ENCODE assay signal across 19 cellular contexts in genomic region chr19:56221442-56221841, GRCh38. TPM values are rescaled to one million over a fixed set of nuclear protein-coding genes. Genes with fewer than 3 reads are reported as not detected.
A peak's percentile ranks its signal among the peaks of the same experiment; 100 is the strongest.
DNase-seq lines count a peak whose midpoint lies in the region; ATAC-seq and TF ChIP-seq lines count a peak whose summit lies in the region.
"Not testable (repeated sequence)": the region's sequence is repeated elsewhere in the genome, so short reads cannot be mapped to it uniquely, and the experiment has no call there.
"Had no signal": no experiment of that assay in that cellular context is flagged by ENCODE, and none has a peak within 500 bp of the region (broad histone marks: within the 10 kb centered on the region; RNA-seq: fewer than 3 reads in every experiment).

No MANE protein-coding gene starts in this region.

- not testable (repeated sequence) for H3K4me1 ChIP-seq in OCI-LY1 (ENCODE audit: insufficient read depth, low read length, severe bottlenecking); upper lobe of right lung

- not testable (repeated sequence) for H3K4me3 Mint-ChIP-seq in Calu3 (ENCODE audit: low read depth, unreplicated experiment); HFFc6; WTC11; mesothelial cell of epicardium

- intact Hi-C loops in Calu3 (cut with micrococcal nuclease; ENCODE audit: unreplicated experiment); upper lobe of right lung (cut with DNase I): not testable (repeated sequence)

- BruUV-seq in Calu3 (replicated peaks; lab: Mats Ljungman, UMichigan): not testable (repeated sequence)

- H3K79me2 ChIP-seq in OCI-LY1 (ENCODE audit: insufficient read depth, low read length): not testable (repeated sequence)

- H3K36me3 ChIP-seq in OCI-LY1 (ENCODE audit: insufficient read depth, low read length); upper lobe of right lung: not testable (repeated sequence)

- not testable (repeated sequence) for TF ChIP-seq POLR2A in erythroblast (IDR thresholded peaks at IDR 0.05; ENCODE audit: low read length)

- not testable (repeated sequence) for H3K9me3 Mint-ChIP-seq in Calu3 (ENCODE audit: low read depth, unreplicated experiment); WTC11; mesothelial cell of epicardium
- peaks cover 31% of the 10 kb centered on the region for H3K9me3 Mint-ChIP-seq in HFFc6

- POLR2A ChIA-PET in WTC11 (lab: Charles Lee): not testable (repeated sequence)

- TF ChIP-seq CTCF in Calu3 (IDR thresholded peaks at IDR 0.05; ENCODE audit: unreplicated experiment) (peak; percentile 52), HFFc6 (IDR thresholded peaks at IDR 0.05) (peak; percentile 32; the same call in 1 of the 2 replicates), OCI-LY1 (IDR thresholded peaks at IDR 0.05; ENCODE audit: low read length) (peak; percentile 33; the same call in 1 of the 2 replicates), WTC11 (IDR thresholded peaks at IDR 0.05) (peak; percentile 31; the same call in 1 of the 2 replicates), mesothelial cell of epicardium (IDR thresholded peaks at IDR 0.05; ENCODE audit: unreplicated experiment) (peak; percentile 23), upper lobe of right lung (IDR thresholded peaks at IDR 0.05) (peak; percentile 29)

- not testable (repeated sequence) for H3K9ac ChIP-seq in OCI-LY1 (ENCODE audit: low read length)

- ATAC-seq in WTC11 (peak; percentile 23), upper lobe of right lung (peak; percentile 28)

- not testable (repeated sequence) for H3K9me3 ChIP-seq in OCI-LY1 (ENCODE audit: low read length); upper lobe of right lung

- CTCF ChIA-PET in Calu3 (lab: Charles Lee): not testable (repeated sequence)
- CTCF ChIA-PET in WTC11 (lab: Charles Lee): interaction anchor here (1.0 to 1.8 kb wide), 8 partner anchors 34 to 155 kb away, joined by 3 to 9 read pairs (median 4); partner anchors contain the start of gene GALP

- H3K4me1 Mint-ChIP-seq in Calu3 (ENCODE audit: low read depth, unreplicated experiment); HFFc6 (ENCODE audit: low read depth); mesothelial cell of epicardium: not testable (repeated sequence)
- peaks cover 11% of the 10 kb centered on the region for H3K4me1 Mint-ChIP-seq in WTC11

- DNase-seq in Calu3 (peak; percentile 23), erythroblast (lab: John Stamatoyannopoulos, UW) (peak; percentile 30 to 38), iPS DF 4.7 (ENCODE audit: extremely low read depth, low spot score) (peak; percentile 11)
- not testable (repeated sequence) for DNase-seq in HFFc6; WTC11 (ENCODE audit: low spot score); mesothelial cell of epicardium (ENCODE audit: low spot score in 2 of 2, unreplicated experiment in 2 of 2); upper lobe of right lung

- H4K20me1 ChIP-seq in OCI-LY1 (ENCODE audit: insufficient read depth, low read length): not testable (repeated sequence)

- not testable (repeated sequence) for H3K4me3 ChIP-seq in OCI-LY1 (ENCODE audit: low read depth, low read length, poor library complexity, severe bottlenecking); upper lobe of right lung

- not testable (repeated sequence) for H2AFZ ChIP-seq in OCI-LY1 (ENCODE audit: low read length)

- H3K36me3 Mint-ChIP-seq in Calu3 (ENCODE audit: insufficient read depth, unreplicated experiment); WTC11: not testable (repeated sequence)
- peaks cover 23% of the 10 kb centered on the region for H3K36me3 Mint-ChIP-seq in HFFc6 (ENCODE audit: low read depth)
- H3K36me3 Mint-ChIP-seq in mesothelial cell of epicardium: peaks cover 23% of the 10 kb centered on the region

- H3K9me2 ChIP-seq in OCI-LY1 (ENCODE audit: low read depth, low read length): not testable (repeated sequence)

- H3K27me3 Mint-ChIP-seq in Calu3 (ENCODE audit: unreplicated experiment): peaks cover 14% of the 10 kb centered on the region
- not testable (repeated sequence) for H3K27me3 Mint-ChIP-seq in HFFc6 (ENCODE audit: insufficient read depth); mesothelial cell of epicardium (ENCODE audit: low read depth)
- H3K27me3 Mint-ChIP-seq in WTC11 (ENCODE audit: low read depth): peaks cover 11% of the 10 kb centered on the region

- not testable (repeated sequence) for H3K4me2 ChIP-seq in OCI-LY1 (ENCODE audit: low read length)

- H3F3A ChIP-seq in OCI-LY1 (ENCODE audit: insufficient read depth, low read length): not testable (repeated sequence)

- not testable (repeated sequence) for H3K27ac Mint-ChIP-seq in Calu3 (ENCODE audit: unreplicated experiment); HFFc6; WTC11; mesothelial cell of epicardium

- H3K27ac ChIP-seq in OCI-LY1 (ENCODE audit: low read depth, low read length, poor library complexity, severe bottlenecking); upper lobe of right lung: not testable (repeated sequence)

- H3K27me3 ChIP-seq in OCI-LY1 (ENCODE audit: insufficient read depth, low read length); upper lobe of right lung: not testable (repeated sequence)

RNA-seq across cellular contexts. Expression of gene ZSCAN5C, which starts 19.4 kb away (rescaled TPM):
- total RNA-seq in Calu3 (2022) (not detected in 2 replicates), WTC11 (2021) (not detected in 3 replicates), mesothelial cell of epicardium (not detected in 3 replicates), upper lobe of right lung (not detected)
- not detected for total RNA-seq in HFFc6 (2021; fragmentation: NEBNext Ultra II Directional; extraction: Animal tissue kit (Norgen Biotek cat#: 25700))
- total RNA-seq: activated naive CD4-positive, alpha-beta T cell treated with anti-CD3 and anti-CD28 coated beads for 36 hours; activated T-cell treated with anti-CD3 and anti-CD28 coated beads, Interleukin-2, amount 50 U/mL, for 4 hours; chondrocyte; gastroesophageal sphincter; M059J; mammary epithelial cell; naive thymus-derived CD4-positive, alpha-beta T cell; SJSA1; skeletal muscle tissue; T-helper 2 cell treated with Interferon-gamma antibody and Interleukin-4, amounts not matched to agents 100 ng/mL and 5 ng/mL, for 36 hours; tibial nerve had no signal

RNA-seq across cellular contexts. Expression of gene ZSCAN5B, which starts 23.9 kb away (rescaled TPM):
- total RNA-seq in Calu3 (2022) (not detected in 2 replicates), WTC11 (2021) (not detected in 3 replicates), mesothelial cell of epicardium (0.13 TPM in 1 of 3 replicates, not detected in the others), upper lobe of right lung (0.20 TPM)
- under 1 TPM in 1 of 6 experiments, not detected in 5; 0.12 TPM for total RNA-seq in HFFc6 (2021; fragmentation: NEBNext Ultra II Directional; extraction: Animal tissue kit (Norgen Biotek cat#: 25700))
- total RNA-seq: activated naive CD4-positive, alpha-beta T cell treated with anti-CD3 and anti-CD28 coated beads for 36 hours; activated T-cell treated with anti-CD3 and anti-CD28 coated beads, Interleukin-2, amount 50 U/mL, for 4 hours; chondrocyte; gastroesophageal sphincter; M059J; mammary epithelial cell; naive thymus-derived CD4-positive, alpha-beta T cell; SJSA1; T-helper 2 cell treated with Interferon-gamma antibody and Interleukin-4, amounts not matched to agents 100 ng/mL and 5 ng/mL, for 36 hours; tibial nerve had no signal

RNA-seq across cellular contexts. Expression of gene GALP, which starts 45.6 kb away (rescaled TPM):
- total RNA-seq in Calu3 (2022) (not detected in 2 replicates), WTC11 (2021) (not detected in 3 replicates), mesothelial cell of epicardium (not detected in 3 replicates), upper lobe of right lung (not detected)
- total RNA-seq in HFFc6 (2021; fragmentation: NEBNext Ultra II Directional; extraction: Animal tissue kit (Norgen Biotek cat#: 25700)): not detected
- total RNA-seq: activated naive CD4-positive, alpha-beta T cell treated with anti-CD3 and anti-CD28 coated beads for 36 hours; activated T-cell treated with anti-CD3 and anti-CD28 coated beads, Interleukin-2, amount 50 U/mL, for 4 hours; chondrocyte; gastroesophageal sphincter; M059J; mammary epithelial cell; naive thymus-derived CD4-positive, alpha-beta T cell; SJSA1; skeletal muscle tissue; T-helper 2 cell treated with Interferon-gamma antibody and Interleukin-4, amounts not matched to agents 100 ng/mL and 5 ng/mL, for 36 hours; tibial nerve had no signal

RNA-seq across cellular contexts. Expression of gene EDDM13, which starts 51.1 kb away (rescaled TPM):
- total RNA-seq in Calu3 (2022): not detected in 2 replicates
- not detected for total RNA-seq in HFFc6 (2021; fragmentation: NEBNext Ultra II Directional; extraction: Animal tissue kit (Norgen Biotek cat#: 25700))
- total RNA-seq in WTC11 (2021): not detected in 3 replicates
- not detected in 3 replicates for total RNA-seq in mesothelial cell of epicardium
- total RNA-seq in upper lobe of right lung: 1.1 TPM
- total RNA-seq: chondrocyte, gastroesophageal sphincter, M059J, SJSA1, skeletal muscle tissue, tibial nerve had no signal
